ENCODE assay signal across 21 cellular contexts in the genomic region with DNA sequence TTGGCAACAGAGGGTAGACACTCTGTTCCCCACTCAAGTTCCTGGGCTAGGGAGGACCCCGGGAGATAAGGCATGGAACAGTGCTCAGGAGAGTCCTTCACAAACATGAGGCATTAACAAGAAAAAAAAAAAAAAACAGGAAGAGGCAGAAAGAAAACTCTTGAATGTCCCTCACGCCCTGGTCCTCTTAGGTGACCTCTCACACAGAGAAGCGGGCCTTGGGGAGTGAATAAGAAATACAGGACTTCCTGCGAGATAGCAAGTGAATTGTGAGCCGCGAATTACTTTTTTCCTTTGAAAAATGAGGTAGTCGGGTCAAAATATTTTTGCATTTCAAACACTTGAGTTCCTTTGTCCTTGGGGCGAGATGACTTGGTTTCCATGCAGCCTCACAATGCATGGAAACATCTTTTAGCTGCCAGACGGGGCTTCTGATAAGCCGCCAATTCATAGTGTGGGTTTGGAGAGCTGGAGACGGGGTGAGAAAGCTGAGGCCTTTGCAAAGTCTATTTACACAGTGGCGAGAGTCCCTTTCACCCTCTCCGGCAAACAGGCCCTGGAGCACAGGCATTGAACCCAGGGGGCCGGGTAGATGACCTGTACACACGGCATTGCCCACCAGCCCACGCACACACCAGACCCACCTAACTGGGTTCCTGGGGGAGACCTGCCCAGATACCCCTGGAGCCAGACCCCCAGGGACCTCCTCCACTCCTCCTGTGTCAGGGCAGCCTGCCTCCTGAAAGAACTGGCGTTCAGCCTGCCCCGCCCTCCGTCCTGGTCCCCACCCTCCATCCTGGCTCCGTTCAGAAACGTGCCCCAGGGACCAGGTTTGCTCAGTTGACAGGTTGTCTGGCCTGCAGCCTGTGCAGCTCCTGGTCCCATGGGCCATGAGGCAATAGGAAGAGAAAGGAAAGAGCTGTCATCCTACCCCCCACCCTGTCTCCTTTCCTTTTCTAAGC.
DNase-seq lines count a peak whose midpoint lies in the region; ATAC-seq and TF ChIP-seq lines count a peak whose summit lies in the region.
"Had no signal": no experiment of that assay in that cellular context is flagged by ENCODE, and none has a peak within 500 bp of the region (broad histone marks: within the 10 kb centered on the region; RNA-seq: fewer than 3 reads in every experiment).

No MANE protein-coding gene starts in this region.

- no peaks in the 10 kb centered on the region for H3K36me3 ChIP-seq in stomach

- peak overlapping the region; percentile 34 to 83 (median 58) for H3K27ac ChIP-seq in stomach
- H3K27ac ChIP-seq: 22Rv1, C4-2B had no signal

- H3K27ac Mint-ChIP-seq in stimulated activated memory B cell treated with anti-CD40 and anti-IgM and Interleukin-4, amounts not matched to agents 10 μg/mL and 1 μg/mL and 100 μg/mL, for 72 hours = no peak overlapping the region
- H3K27ac Mint-ChIP-seq: GM23338 had no signal

- peaks cover 0 to 38% (median 0%) of the 10 kb centered on the region in 3 donors for H3K27me3 ChIP-seq in stomach

- ATAC-seq in Right ventricle myocardium inferior = no peak
- ATAC-seq in Right ventricle myocardium superior (ENCODE audit: poor library complexity) = no peak
- ATAC-seq in stimulated activated memory B cell treated with anti-CD40 and anti-IgM and Interleukin-4, amounts not matched to agents 10 μg/mL and 1 μg/mL and 100 μg/mL, for 72 hours = no peak
- ATAC-seq: GM23338, HCT116 had no signal

- H3K4me3 ChIP-seq in stomach = no peak overlapping the region
- H3K4me3 ChIP-seq: GM23338 had no signal

- TF ChIP-seq POLR2A in stomach (IDR thresholded peaks at IDR 0.05) = no peak

- peaks cover 28% of the 10 kb centered on the region for H3K27me3 Mint-ChIP-seq in stimulated activated memory B cell treated with anti-CD40 and anti-IgM and Interleukin-4, amounts not matched to agents 10 μg/mL and 1 μg/mL and 100 μg/mL, for 72 hours

- peak; percentile 62 for DNase-seq in Right ventricle myocardium inferior (ENCODE audit: missing footprints)
- DNase-seq in Right ventricle myocardium superior = no peak
- DNase-seq in NCI-H1092 treated with DMSO at 0.1 percent for 48 hours (lab: John Stamatoyannopoulos, UW) = peak; percentile 85
- peak; percentile 37 for DNase-seq in astrocyte of the hippocampus (ENCODE audit: low read depth, low spot score)
- peak; percentile 83 for DNase-seq in stomach
- no peak for DNase-seq in NCI-H69 (lab: John Stamatoyannopoulos, UW)
- DNase-seq in NCI-H128 (lab: John Stamatoyannopoulos, UW; ENCODE audit: unreplicated experiment) = no peak
- DNase-seq: AML-193, GDM1, KG1, NCI-H1417 treated with DMSO at 0.1 percent for 48 hours, NCI-H2081, NCI-H510A, NCI-H774, SHP77 treated with DMSO at 0.1 percent for 48 hours, SK-N-SH had no signal

- H3K9me3 Mint-ChIP-seq in stimulated activated memory B cell treated with anti-CD40 and anti-IgM and Interleukin-4, amounts not matched to agents 10 μg/mL and 1 μg/mL and 100 μg/mL, for 72 hours = peaks cover 5% of the 10 kb centered on the region

- no peak for TF ChIP-seq CTCF in stomach (IDR thresholded peaks at IDR 0.05)

- no peaks in the 10 kb centered on the region for H3K4me1 Mint-ChIP-seq in stimulated activated memory B cell treated with anti-CD40 and anti-IgM and Interleukin-4, amounts not matched to agents 10 μg/mL and 1 μg/mL and 100 μg/mL, for 72 hours

- no peaks in the 10 kb centered on the region for H3K9me3 ChIP-seq in stomach
- H3K9me3 ChIP-seq: SK-N-SH had no signal

- no peak overlapping the region for H3K4me3 Mint-ChIP-seq in stimulated activated memory B cell treated with anti-CD40 and anti-IgM and Interleukin-4, amounts not matched to agents 10 μg/mL and 1 μg/mL and 100 μg/mL, for 72 hours
- H3K4me3 Mint-ChIP-seq: GM23338 had no signal

- no peaks in the 10 kb centered on the region for H3K36me3 Mint-ChIP-seq in stimulated activated memory B cell treated with anti-CD40 and anti-IgM and Interleukin-4, amounts not matched to agents 10 μg/mL and 1 μg/mL and 100 μg/mL, for 72 hours

- 28 to 55% (median 43%) methylated on average over 20 to 21 of the region's 21 CpGs for WGBS in stomach, 5 donors

- peaks cover 22 to 39% (median 34%) of the 10 kb centered on the region in 4 donors for H3K4me1 ChIP-seq in stomach

- TF ChIP-seq EP300 in stomach (IDR thresholded peaks at IDR 0.05) = no peak

- intact Hi-C loops in Right ventricle myocardium inferior (cut with DNase I) (no loop called here), Right ventricle myocardium superior (cut with DNase I) (no loop called here), stomach (cut with DNase I; ENCODE audit: low total_unique reads) (no loop called here)

Comparison
In these comparisons a context has a peak if more than half of its experiments do, and no peak if none do; other contexts are left out.
1. DNase-seq: peak in Right ventricle myocardium inferior (single experiment), NCI-H1092 treated with DMSO at 0.1 percent for 48 hours (single experiment), astrocyte of the hippocampus (single experiment) and stomach (single experiment); none in Right ventricle myocardium superior (single experiment), NCI-H69 (single experiment) and NCI-H128 (single experiment).